Comparison of ENCODE assay signal across 9 cellular contexts in the genomic region with DNA sequence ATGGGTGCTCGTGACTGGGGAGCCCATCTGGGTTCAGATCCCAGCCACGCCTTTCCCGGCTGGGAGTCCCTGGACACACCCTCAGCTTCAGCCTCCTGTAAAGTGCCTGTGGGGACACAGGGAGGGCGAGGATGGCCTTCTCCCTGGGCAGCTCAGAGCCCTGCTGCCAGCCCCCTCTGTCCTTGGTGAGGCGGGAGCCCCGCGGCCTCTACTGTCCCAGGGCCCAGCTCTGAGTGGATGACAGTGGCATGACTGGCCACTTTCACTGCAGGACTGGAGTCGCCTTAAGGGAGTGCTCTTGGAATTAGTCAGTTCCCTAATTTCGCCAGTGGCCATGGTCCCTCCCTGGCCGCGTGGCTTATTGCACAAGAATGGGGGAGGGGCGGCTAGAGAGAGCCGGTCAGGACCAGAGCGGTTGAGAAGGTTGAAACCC. TPM values are rescaled to one million over a fixed set of nuclear protein-coding genes. Genes with fewer than 3 reads are reported as not detected.
DNase-seq lines count a peak whose midpoint lies in the region; ATAC-seq, FAIRE-seq and TF ChIP-seq lines count a peak whose summit lies in the region.
"Had no signal": no experiment of that assay in that cellular context is flagged by ENCODE, and none has a peak within 500 bp of the region (broad histone marks: within the 10 kb centered on the region; RNA-seq: fewer than 3 reads in every experiment).

No MANE protein-coding gene starts in this region.

- no peak for FAIRE-seq in urothelium cell line (lab: Jason Lieb, UNC)
- FAIRE-seq: endometrium had no signal

- no peak overlapping the region for H3K4me3 Mint-ChIP-seq in natural killer cell

- no peak for ATAC-seq in natural killer cell
- no peak for ATAC-seq in GM21515 (IDR thresholded peaks at IDR 0.05; ENCODE audit: unreplicated experiment)

- H3K27me3 Mint-ChIP-seq in natural killer cell (ENCODE audit: low read depth in 2 of 2), result no peaks in the 10 kb centered on the region

- no peak overlapping the region for H3K27ac Mint-ChIP-seq in natural killer cell

- DNase-seq in ELR (ENCODE audit: low read depth) (peak; percentile 94), SW 1271 (lab: John Stamatoyannopoulos, UW) (peak; percentile 73 to 75), foreskin melanocyte (peak; percentile 55), posterior vena cava (ENCODE audit: low spot score) (peak; percentile 94), activated T-cell treated with anti-CD3 and anti-CD28 coated beads for 4 hours (no peak), natural killer cell (no peak), urothelium cell line (ENCODE audit: low spot score) (no peak)

- intact Hi-C loops in posterior vena cava (cut with DNase I), result no loop called here
- intact Hi-C loops in natural killer cell (cut with micrococcal nuclease), result no loop called here

- H3K36me3 Mint-ChIP-seq in natural killer cell, result no peaks in the 10 kb centered on the region

- H3K9me3 Mint-ChIP-seq in natural killer cell, result no peaks in the 10 kb centered on the region

- peaks cover 22 to 38% of the 10 kb centered on the region in 2 donors for H3K4me1 Mint-ChIP-seq in natural killer cell

- no peak for TF ChIP-seq CTCF in natural killer cell (IDR thresholded peaks at IDR 0.05)

RNA-seq across cellular contexts. Expression of a gene that starts 4.6 kb away (rescaled TPM):
- 100 to 1,000 TPM; 183 to 193 TPM for total RNA-seq in posterior vena cava
- total RNA-seq in natural killer cell, result 10 to 100 TPM; 81.9 to 97.1 (median 90.0) TPM

RNA-seq across cellular contexts. Expression of a gene that starts 34.1 kb away (rescaled TPM):
- total RNA-seq in posterior vena cava (10 to 100 TPM; 29.7 to 36.7 TPM), natural killer cell (10 to 100 TPM; 68.8 to 76.7 (median 70.3) TPM)

Comparison
In these comparisons a context has a peak if more than half of its experiments do, and no peak if none do; other contexts are left out.
1. DNase-seq: peak in ELR (single experiment), SW 1271 (2 of 2), foreskin melanocyte (single experiment) and posterior vena cava (single experiment); none in activated T-cell treated with anti-CD3 and anti-CD28 coated beads for 4 hours (single experiment), natural killer cell (single experiment) and urothelium cell line (single experiment).